Comparison of ENCODE assay signal across 1 cellular context in genomic region chr6:149484733-149485700, GRCh38.
TF ChIP-seq lines count a peak whose summit lies in the region.

Gene ZC3H12D (minus strand): TSS chr6:149485014. CDS start chr6:149474543, 10,471 bp downstream.

TF ChIP-seq in HepG2, 621 proteins besides CTCF, POLR2A, EP300 and RAD21 (continued from another document and continues in another):
- TF ChIP-seq GRHL1 (CRISPR knock-in tag; conservative IDR thresholded peaks at IDR 0.05), result no peak
- TF ChIP-seq ZNF350 (CRISPR knock-in tag; IDR thresholded peaks at IDR 0.05; ENCODE audit: borderline replicate concordance, low read depth), result peak; percentile 82; the same call in 1 of the 2 replicates
- TF ChIP-seq ZNF296 (CRISPR knock-in tag; conservative IDR thresholded peaks at IDR 0.05), result 0 out of 2 replicates have a peak, but pooled peaks have one; percentile 62
- no peak for TF ChIP-seq ZFP41 (CRISPR knock-in tag; IDR thresholded peaks at IDR 0.05; ENCODE audit: borderline replicate concordance)
- 0 out of 2 replicates have a peak, but pooled peaks have one; percentile 6 for TF ChIP-seq ZNF225 (CRISPR knock-in tag; IDR thresholded peaks at IDR 0.05)
- no peak for TF ChIP-seq ATF7 (IDR thresholded peaks at IDR 0.05)
- peak; percentile 16; the same call in 1 of the 2 replicates for TF ChIP-seq ATF7 (CRISPR knock-in tag; IDR thresholded peaks at IDR 0.05)
- no peak for TF ChIP-seq ZNF30 (CRISPR knock-in tag; IDR thresholded peaks at IDR 0.05)
- peak; percentile 94 for TF ChIP-seq ZGPAT (CRISPR knock-in tag; IDR thresholded peaks at IDR 0.05)
- no peak for TF ChIP-seq ZNF260 (CRISPR knock-in tag; IDR thresholded peaks at IDR 0.05; ENCODE audit: borderline replicate concordance, low read depth)
- TF ChIP-seq KLF6 (CRISPR knock-in tag; IDR thresholded peaks at IDR 0.05), result peak; percentile 46; the same call in 1 of the 2 replicates
- peak; percentile 65; the same call in 1 of the 2 replicates for TF ChIP-seq ATF7-NPFF (CRISPR knock-in tag; IDR thresholded peaks at IDR 0.05; ENCODE audit: low read depth)
- TF ChIP-seq FOXJ3 (CRISPR knock-in tag; IDR thresholded peaks at IDR 0.05; ENCODE audit: borderline replicate concordance), result no peak
- TF ChIP-seq ISL2 (CRISPR knock-in tag; IDR thresholded peaks at IDR 0.05), result no peak
- TF ChIP-seq ZNF441 (CRISPR knock-in tag; IDR thresholded peaks at IDR 0.05; ENCODE audit: borderline replicate concordance), result peak; percentile 80
- TF ChIP-seq ZFP91 (CRISPR knock-in tag; IDR thresholded peaks at IDR 0.05; ENCODE audit: borderline replicate concordance), result peak; percentile 84
- peak; percentile 70; the same call in 1 of the 2 replicates for TF ChIP-seq DPF2 (CRISPR knock-in tag; IDR thresholded peaks at IDR 0.05; ENCODE audit: borderline replicate concordance, low read depth)
- TF ChIP-seq RARG (CRISPR knock-in tag; IDR thresholded peaks at IDR 0.05; ENCODE audit: low read depth), result no peak
- TF ChIP-seq ZNF326 (CRISPR knock-in tag; IDR thresholded peaks at IDR 0.05; ENCODE audit: borderline replicate concordance), result 0 out of 2 replicates have a peak, but pooled peaks have one; percentile 47
- no peak; the same call in 1 of the 2 replicates for TF ChIP-seq RAD51 (IDR thresholded peaks at IDR 0.05; ENCODE audit: borderline replicate concordance)
- no peak for TF ChIP-seq ZNF720 (CRISPR knock-in tag; IDR thresholded peaks at IDR 0.05)
- TF ChIP-seq MIXL1 (CRISPR knock-in tag; IDR thresholded peaks at IDR 0.05), result peak; percentile 86
- TF ChIP-seq HMGA1 (CRISPR knock-in tag; conservative IDR thresholded peaks at IDR 0.05), result no peak
- TF ChIP-seq JUN (CRISPR knock-in tag; IDR thresholded peaks at IDR 0.05), result peak; percentile 76; the same call in 1 of the 2 replicates
- no peak for TF ChIP-seq NR2F2 (IDR thresholded peaks at IDR 0.05; ENCODE audit: borderline replicate concordance, low read depth)
- no peak for TF ChIP-seq ATF6 (CRISPR knock-in tag; conservative IDR thresholded peaks at IDR 0.05)
- 0 out of 2 replicates have a peak, but pooled peaks have one; percentile 43 for TF ChIP-seq PHF20 (CRISPR knock-in tag; IDR thresholded peaks at IDR 0.05)
- TF ChIP-seq IKZF5 (CRISPR knock-in tag; IDR thresholded peaks at IDR 0.05), result peak; percentile 96
- TF ChIP-seq MLLT10 (CRISPR knock-in tag; IDR thresholded peaks at IDR 0.05), result no peak
- TF ChIP-seq TMF1 (CRISPR knock-in tag; IDR thresholded peaks at IDR 0.05; ENCODE audit: low read depth), result no peak
- TF ChIP-seq RNF219 (CRISPR knock-in tag; IDR thresholded peaks at IDR 0.05), result no peak
- TF ChIP-seq NFIB (CRISPR knock-in tag; IDR thresholded peaks at IDR 0.05; ENCODE audit: borderline replicate concordance), result no peak
- no peak for TF ChIP-seq ONECUT2 (CRISPR knock-in tag; IDR thresholded peaks at IDR 0.05)
- peak; percentile 61 for TF ChIP-seq ZNF331 (CRISPR knock-in tag; IDR thresholded peaks at IDR 0.05)
- TF ChIP-seq ZNF318 (CRISPR knock-in tag; IDR thresholded peaks at IDR 0.05), result no peak
- peak; percentile 65; the same call in 1 of the 2 replicates for TF ChIP-seq THAP9 (CRISPR knock-in tag; IDR thresholded peaks at IDR 0.05; ENCODE audit: borderline replicate concordance)
- TF ChIP-seq NFIC (IDR thresholded peaks at IDR 0.05; ENCODE audit: low read length), result no peak; the same call in 1 of the 2 replicates
- TF ChIP-seq ARNT (IDR thresholded peaks at IDR 0.05), result no peak
- no peak for TF ChIP-seq ZNF562 (CRISPR knock-in tag; IDR thresholded peaks at IDR 0.05; ENCODE audit: borderline replicate concordance)
- peak; percentile 90 for TF ChIP-seq ZNF644 (CRISPR knock-in tag; IDR thresholded peaks at IDR 0.05; ENCODE audit: low read depth)
